Comparison of ENCODE assay signal across 6 cellular contexts in genomic region chrX:52888090-52888489, GRCh38. TPM values are rescaled to one million over a fixed set of nuclear protein-coding genes. Genes with fewer than 3 reads are reported as not detected.
"Had no signal": no experiment of that assay in that cellular context is flagged by ENCODE, and none has a peak within 500 bp of the region (broad histone marks: within the 10 kb centered on the region; RNA-seq: fewer than 3 reads in every experiment).

No MANE protein-coding gene starts in this region.

RNA-seq across cellular contexts. Expression of gene XAGE3, which starts 20.2 kb away (rescaled TPM):
- total RNA-seq: GM23248, GM23338, H1, H7, H9, HFFc6 had no signal
- polyA plus RNA-seq: GM23248, GM23338, H1 had no signal
